ENCODE assay signal across 1 cellular context in genomic region chr9:136282272-136282861, GRCh38.
TF ChIP-seq lines count a peak whose summit lies in the region.

No MANE protein-coding gene starts in this region.

TF ChIP-seq in endothelial cell of umbilical vein, 7 proteins besides CTCF, POLR2A, EP300 and RAD21:
- TF ChIP-seq MAX (IDR thresholded peaks at IDR 0.05; ENCODE audit: insufficient read depth, insufficient read length) (no peak), EZH2 (IDR thresholded peaks at IDR 0.05; ENCODE audit: borderline replicate concordance, low read depth, low read length, severe bottlenecking) (no peak), GATA2 (IDR thresholded peaks at IDR 0.05; ENCODE audit: insufficient read depth, insufficient read length, low read depth, low read length) (peak; percentile 12)
